ENCODE assay signal across 8 cellular contexts in the genomic region with DNA sequence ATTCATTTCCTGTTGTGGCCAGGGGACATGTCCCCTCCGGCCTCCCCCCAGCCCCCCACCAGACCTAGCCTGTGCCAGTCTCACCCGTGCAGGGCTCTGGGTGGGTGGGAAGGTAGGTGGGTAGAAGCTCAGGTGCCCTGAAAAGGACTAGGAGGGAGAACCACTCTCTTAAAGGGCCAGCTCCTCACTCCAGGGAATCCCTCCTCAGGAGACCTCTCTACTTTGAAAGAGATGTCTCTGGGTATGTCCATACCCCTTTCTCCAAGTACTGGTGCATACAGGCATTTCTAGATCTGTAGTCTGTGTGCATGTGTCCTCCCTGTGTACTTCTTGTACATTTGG.
DNase-seq lines count a peak whose midpoint lies in the region; ATAC-seq and TF ChIP-seq lines count a peak whose summit lies in the region.

No MANE protein-coding gene starts in this region.

- H3K27me3 ChIP-seq in DOHH2 (ENCODE audit: control insufficient read depth, low read length) (peaks cover 38% of the 10 kb centered on the region), rectal smooth muscle tissue (ENCODE audit: control insufficient read depth, insufficient read depth, low read length) (no peaks in the 10 kb centered on the region)

- ATAC-seq in HG03196 (IDR thresholded peaks at IDR 0.05; ENCODE audit: unreplicated experiment) = no peak

- no peaks in the 10 kb centered on the region for H3K79me2 ChIP-seq in DOHH2 (ENCODE audit: control insufficient read depth, low read length)

- no peaks in the 10 kb centered on the region for H3K9me2 ChIP-seq in DOHH2 (replicated peaks; ENCODE audit: control insufficient read depth, low read length)

- H3K36me3 ChIP-seq in DOHH2 (ENCODE audit: control insufficient read depth, low read length) (no peaks in the 10 kb centered on the region), SK-N-MC (ENCODE audit: insufficient read depth, low read length) (no peaks in the 10 kb centered on the region), rectal smooth muscle tissue (ENCODE audit: control insufficient read depth, insufficient read depth, low read length) (no peaks in the 10 kb centered on the region)

- H3K27ac ChIP-seq in DOHH2 (ENCODE audit: low read depth, low read length) = no peak overlapping the region
- H3K27ac ChIP-seq in SK-N-MC = no peak overlapping the region
- H3K27ac ChIP-seq in rectal smooth muscle tissue (ENCODE audit: low read depth, low read length) = no peak overlapping the region

- H3K4me1 ChIP-seq in DOHH2 (ENCODE audit: control insufficient read depth, low read length) (peaks cover 29% of the 10 kb centered on the region), rectal smooth muscle tissue (ENCODE audit: control insufficient read depth, insufficient read depth, low read length) (peaks cover 5% of the 10 kb centered on the region)

- TF ChIP-seq CTCF in DOHH2 (IDR thresholded peaks at IDR 0.05; ENCODE audit: low read depth, low read length, poor library complexity, severe bottlenecking) (no peak), fibroblast of mammary gland (conservative IDR thresholded peaks at IDR 0.05; ENCODE audit: control insufficient read depth, insufficient read depth, low read depth, low read length) (no peak)

- peak overlapping the region; percentile 84 for H3K4me2 ChIP-seq in DOHH2 (ENCODE audit: low read length)

- no peaks in the 10 kb centered on the region for H3K9me3 ChIP-seq in DOHH2 (ENCODE audit: control insufficient read depth, insufficient read depth, low read length)
- H3K9me3 ChIP-seq in SK-N-MC (ENCODE audit: low read depth, low read length) = no peaks in the 10 kb centered on the region

- H3K9ac ChIP-seq in SK-N-MC (ENCODE audit: insufficient read length) = no peak overlapping the region
- H3K9ac ChIP-seq in rectal smooth muscle tissue (ENCODE audit: low read length) = no peak overlapping the region

- H3F3A ChIP-seq in DOHH2 (ENCODE audit: control insufficient read depth, insufficient read depth) = peaks cover 7% of the 10 kb centered on the region; the same call in 1 of the 2 replicates

- H3K4me3 ChIP-seq in DOHH2 (ENCODE audit: low read length) (peak overlapping the region; percentile 72), SK-N-MC (peak overlapping the region; percentile 77), fibroblast of mammary gland (ENCODE audit: control insufficient read depth, low read depth, low read length) (peak overlapping the region; percentile 1), rectal smooth muscle tissue (ENCODE audit: low read length) (peak overlapping the region; percentile 93)

- H4K20me1 ChIP-seq in DOHH2 (ENCODE audit: control insufficient read depth, insufficient read depth, low read depth, low read length) = no peaks in the 10 kb centered on the region

- DNase-seq in SK-N-MC (ENCODE audit: low read depth, low spot score) (no peak), fibroblast of mammary gland (ENCODE audit: low read depth) (no peak), activated gamma-delta T cell (lab: John Stamatoyannopoulos, UW) (no peak), GM19240 (ENCODE audit: insufficient read length, low spot score) (no peak), ureter (ENCODE audit: low spot score) (no peak)

Comparison
In these comparisons a context has a peak if more than half of its experiments do, and no peak if none do; other contexts are left out.
1. H3K4me3 ChIP-seq: peak in every context shown above with its lines; median percentile 93 in rectal smooth muscle tissue; 77 in SK-N-MC; 72 in DOHH2; 1 in fibroblast of mammary gland.